1 cellular context compared by ENCODE assay signal in the genomic region with DNA sequence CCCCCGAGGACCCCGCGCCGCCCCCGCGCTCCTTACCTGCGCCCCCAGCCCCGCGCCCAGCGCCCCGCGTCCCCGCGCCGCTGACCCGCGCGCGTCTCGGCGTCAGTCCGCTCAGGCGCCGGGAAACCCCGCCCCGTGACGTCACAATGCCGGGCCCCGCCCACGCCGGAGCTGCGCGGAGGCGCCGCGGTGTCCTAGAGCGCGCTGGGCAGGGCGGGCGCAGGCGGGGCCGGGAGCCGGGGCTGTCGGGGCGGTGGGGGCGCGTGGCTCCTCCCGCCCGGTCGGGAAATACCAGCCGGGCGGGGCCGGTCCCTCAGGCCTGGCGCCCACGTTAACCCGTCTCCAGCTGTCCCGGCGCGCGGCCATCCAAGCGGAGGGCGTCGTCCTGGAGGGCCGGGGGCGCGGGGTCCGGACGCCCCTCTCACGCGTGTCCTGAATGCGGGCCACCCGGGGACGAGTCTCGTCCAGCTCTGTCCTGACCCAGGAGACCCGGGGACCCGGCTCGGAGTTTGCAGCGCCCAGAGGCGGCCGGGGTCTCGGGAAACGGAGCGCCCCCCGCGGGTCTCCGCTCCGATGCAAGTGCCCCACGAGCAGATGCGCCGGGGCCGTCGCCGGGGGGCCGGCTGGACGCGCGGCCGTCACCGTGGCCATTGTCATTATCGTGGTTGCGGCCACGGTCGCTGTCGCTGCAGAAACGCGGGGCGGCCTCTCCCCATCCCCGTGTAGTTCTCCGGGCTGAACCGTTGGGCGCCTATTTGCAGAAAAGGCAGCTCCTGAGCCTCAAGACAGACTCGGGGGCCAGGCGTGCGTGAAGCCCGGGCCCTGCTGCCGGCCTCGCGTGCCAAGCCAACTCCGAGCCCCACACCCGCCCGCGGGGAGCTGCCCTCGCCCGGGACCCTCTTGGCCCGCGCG.
TF ChIP-seq lines count a peak whose summit lies in the region.

A gene (minus strand): TSS at position 109 of the 912 bp plus-strand sequence. CDS start 727 bp downstream, outside the sequence.

TF ChIP-seq in GM12878, 131 proteins besides CTCF, POLR2A, EP300 and RAD21 (continued from another document):
- TF ChIP-seq, protein P1, sequence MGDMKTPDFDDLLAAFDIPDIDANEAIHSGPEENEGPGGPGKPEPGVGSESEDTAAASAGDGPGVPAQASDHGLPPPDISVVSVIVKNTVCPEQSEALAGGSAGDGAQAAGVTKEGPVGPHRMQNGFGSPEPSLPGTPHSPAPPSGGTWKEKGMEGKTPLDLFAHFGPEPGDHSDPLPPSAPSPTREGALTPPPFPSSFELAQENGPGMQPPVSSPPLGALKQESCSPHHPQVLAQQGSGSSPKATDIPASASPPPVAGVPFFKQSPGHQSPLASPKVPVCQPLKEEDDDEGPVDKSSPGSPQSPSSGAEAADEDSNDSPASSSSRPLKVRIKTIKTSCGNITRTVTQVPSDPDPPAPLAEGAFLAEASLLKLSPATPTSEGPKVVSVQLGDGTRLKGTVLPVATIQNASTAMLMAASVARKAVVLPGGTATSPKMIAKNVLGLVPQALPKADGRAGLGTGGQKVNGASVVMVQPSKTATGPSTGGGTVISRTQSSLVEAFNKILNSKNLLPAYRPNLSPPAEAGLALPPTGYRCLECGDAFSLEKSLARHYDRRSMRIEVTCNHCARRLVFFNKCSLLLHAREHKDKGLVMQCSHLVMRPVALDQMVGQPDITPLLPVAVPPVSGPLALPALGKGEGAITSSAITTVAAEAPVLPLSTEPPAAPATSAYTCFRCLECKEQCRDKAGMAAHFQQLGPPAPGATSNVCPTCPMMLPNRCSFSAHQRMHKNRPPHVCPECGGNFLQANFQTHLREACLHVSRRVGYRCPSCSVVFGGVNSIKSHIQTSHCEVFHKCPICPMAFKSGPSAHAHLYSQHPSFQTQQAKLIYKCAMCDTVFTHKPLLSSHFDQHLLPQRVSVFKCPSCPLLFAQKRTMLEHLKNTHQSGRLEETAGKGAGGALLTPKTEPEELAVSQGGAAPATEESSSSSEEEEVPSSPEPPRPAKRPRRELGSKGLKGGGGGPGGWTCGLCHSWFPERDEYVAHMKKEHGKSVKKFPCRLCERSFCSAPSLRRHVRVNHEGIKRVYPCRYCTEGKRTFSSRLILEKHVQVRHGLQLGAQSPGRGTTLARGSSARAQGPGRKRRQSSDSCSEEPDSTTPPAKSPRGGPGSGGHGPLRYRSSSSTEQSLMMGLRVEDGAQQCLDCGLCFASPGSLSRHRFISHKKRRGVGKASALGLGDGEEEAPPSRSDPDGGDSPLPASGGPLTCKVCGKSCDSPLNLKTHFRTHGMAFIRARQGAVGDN (IDR thresholded peaks at IDR 0.05) = 0 out of 2 replicates have a peak, but pooled peaks have one; percentile 5
- TF ChIP-seq LARP7 (IDR thresholded peaks at IDR 0.05) (peak; percentile 64), SIN3A (IDR thresholded peaks at IDR 0.05; ENCODE audit: low read depth, low read length) (peak; percentile 44; the same call in 1 of the 2 replicates), MTA2 (IDR thresholded peaks at IDR 0.05; ENCODE audit: low read depth) (no peak), SP1 (IDR thresholded peaks at IDR 0.05; ENCODE audit: low read depth, low read length) (peak; percentile 77), CEBPB (IDR thresholded peaks at IDR 0.05; ENCODE audit: borderline replicate concordance in 1 of 2, low read depth in 2 of 2, low read length in 2 of 2) (no peak), EGR1 (IDR thresholded peaks at IDR 0.05; ENCODE audit: borderline replicate concordance in 1 of 2, low read depth in 2 of 2, low read length in 2 of 2) (peak in 1 of 2 experiments; percentile 94; a peak in 2 of 3 replicates), NR2F1 (conservative IDR thresholded peaks at IDR 0.05) (peak; percentile 51), FOXK2 (IDR thresholded peaks at IDR 0.05) (no peak), YY1 (IDR thresholded peaks at IDR 0.05; ENCODE audit: low read depth, low read length) (peak; percentile 62; the same call in 1 of the 2 replicates), MXI1 (IDR thresholded peaks at IDR 0.05; ENCODE audit: low read depth, low read length) (0 out of 2 replicates have a peak, but pooled peaks have one; percentile 41), BHLHE40 (IDR thresholded peaks at IDR 0.05; ENCODE audit: borderline replicate concordance in 1 of 2, low read depth in 2 of 2, low read length in 1 of 2) (peak in 1 of 2 experiments; percentile 72; a peak in 2 of 4 replicates), PAX5 (IDR thresholded peaks at IDR 0.05; ENCODE audit: borderline replicate concordance, low read depth, low read length) (peak; percentile 18; the same call in 1 of the 2 replicates), MEF2B (IDR thresholded peaks at IDR 0.05; ENCODE audit: partially characterized antibody, poor library complexity, severe bottlenecking) (peak; percentile 24), ZZZ3 (IDR thresholded peaks at IDR 0.05; ENCODE audit: control insufficient read depth, insufficient read length, low read depth) (no peak), IKZF1 (conservative IDR thresholded peaks at IDR 0.05) (peak; percentile 86)
- TF ChIP-seq, protein P2, sequence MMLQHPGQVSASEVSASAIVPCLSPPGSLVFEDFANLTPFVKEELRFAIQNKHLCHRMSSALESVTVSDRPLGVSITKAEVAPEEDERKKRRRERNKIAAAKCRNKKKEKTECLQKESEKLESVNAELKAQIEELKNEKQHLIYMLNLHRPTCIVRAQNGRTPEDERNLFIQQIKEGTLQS (IDR thresholded peaks at IDR 0.05; ENCODE audit: borderline replicate concordance, extremely low read depth, low read depth, low read length) = no peak
- TF ChIP-seq, protein P3, sequence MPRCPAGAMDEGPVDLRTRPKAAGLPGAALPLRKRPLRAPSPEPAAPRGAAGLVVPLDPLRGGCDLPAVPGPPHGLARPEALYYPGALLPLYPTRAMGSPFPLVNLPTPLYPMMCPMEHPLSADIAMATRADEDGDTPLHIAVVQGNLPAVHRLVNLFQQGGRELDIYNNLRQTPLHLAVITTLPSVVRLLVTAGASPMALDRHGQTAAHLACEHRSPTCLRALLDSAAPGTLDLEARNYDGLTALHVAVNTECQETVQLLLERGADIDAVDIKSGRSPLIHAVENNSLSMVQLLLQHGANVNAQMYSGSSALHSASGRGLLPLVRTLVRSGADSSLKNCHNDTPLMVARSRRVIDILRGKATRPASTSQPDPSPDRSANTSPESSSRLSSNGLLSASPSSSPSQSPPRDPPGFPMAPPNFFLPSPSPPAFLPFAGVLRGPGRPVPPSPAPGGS (IDR thresholded peaks at IDR 0.05; ENCODE audit: borderline replicate concordance, insufficient read depth, low read depth, low read length, poor library complexity, severe bottlenecking) = peak; percentile 54
- TF ChIP-seq, protein P4, sequence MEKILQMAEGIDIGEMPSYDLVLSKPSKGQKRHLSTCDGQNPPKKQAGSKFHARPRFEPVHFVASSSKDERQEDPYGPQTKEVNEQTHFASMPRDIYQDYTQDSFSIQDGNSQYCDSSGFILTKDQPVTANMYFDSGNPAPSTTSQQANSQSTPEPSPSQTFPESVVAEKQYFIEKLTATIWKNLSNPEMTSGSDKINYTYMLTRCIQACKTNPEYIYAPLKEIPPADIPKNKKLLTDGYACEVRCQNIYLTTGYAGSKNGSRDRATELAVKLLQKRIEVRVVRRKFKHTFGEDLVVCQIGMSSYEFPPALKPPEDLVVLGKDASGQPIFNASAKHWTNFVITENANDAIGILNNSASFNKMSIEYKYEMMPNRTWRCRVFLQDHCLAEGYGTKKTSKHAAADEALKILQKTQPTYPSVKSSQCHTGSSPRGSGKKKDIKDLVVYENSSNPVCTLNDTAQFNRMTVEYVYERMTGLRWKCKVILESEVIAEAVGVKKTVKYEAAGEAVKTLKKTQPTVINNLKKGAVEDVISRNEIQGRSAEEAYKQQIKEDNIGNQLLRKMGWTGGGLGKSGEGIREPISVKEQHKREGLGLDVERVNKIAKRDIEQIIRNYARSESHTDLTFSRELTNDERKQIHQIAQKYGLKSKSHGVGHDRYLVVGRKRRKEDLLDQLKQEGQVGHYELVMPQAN (conservative IDR thresholded peaks at IDR 0.05) = 0 out of 2 replicates have a peak, but pooled peaks have one; percentile 30
- TF ChIP-seq, protein P5, sequence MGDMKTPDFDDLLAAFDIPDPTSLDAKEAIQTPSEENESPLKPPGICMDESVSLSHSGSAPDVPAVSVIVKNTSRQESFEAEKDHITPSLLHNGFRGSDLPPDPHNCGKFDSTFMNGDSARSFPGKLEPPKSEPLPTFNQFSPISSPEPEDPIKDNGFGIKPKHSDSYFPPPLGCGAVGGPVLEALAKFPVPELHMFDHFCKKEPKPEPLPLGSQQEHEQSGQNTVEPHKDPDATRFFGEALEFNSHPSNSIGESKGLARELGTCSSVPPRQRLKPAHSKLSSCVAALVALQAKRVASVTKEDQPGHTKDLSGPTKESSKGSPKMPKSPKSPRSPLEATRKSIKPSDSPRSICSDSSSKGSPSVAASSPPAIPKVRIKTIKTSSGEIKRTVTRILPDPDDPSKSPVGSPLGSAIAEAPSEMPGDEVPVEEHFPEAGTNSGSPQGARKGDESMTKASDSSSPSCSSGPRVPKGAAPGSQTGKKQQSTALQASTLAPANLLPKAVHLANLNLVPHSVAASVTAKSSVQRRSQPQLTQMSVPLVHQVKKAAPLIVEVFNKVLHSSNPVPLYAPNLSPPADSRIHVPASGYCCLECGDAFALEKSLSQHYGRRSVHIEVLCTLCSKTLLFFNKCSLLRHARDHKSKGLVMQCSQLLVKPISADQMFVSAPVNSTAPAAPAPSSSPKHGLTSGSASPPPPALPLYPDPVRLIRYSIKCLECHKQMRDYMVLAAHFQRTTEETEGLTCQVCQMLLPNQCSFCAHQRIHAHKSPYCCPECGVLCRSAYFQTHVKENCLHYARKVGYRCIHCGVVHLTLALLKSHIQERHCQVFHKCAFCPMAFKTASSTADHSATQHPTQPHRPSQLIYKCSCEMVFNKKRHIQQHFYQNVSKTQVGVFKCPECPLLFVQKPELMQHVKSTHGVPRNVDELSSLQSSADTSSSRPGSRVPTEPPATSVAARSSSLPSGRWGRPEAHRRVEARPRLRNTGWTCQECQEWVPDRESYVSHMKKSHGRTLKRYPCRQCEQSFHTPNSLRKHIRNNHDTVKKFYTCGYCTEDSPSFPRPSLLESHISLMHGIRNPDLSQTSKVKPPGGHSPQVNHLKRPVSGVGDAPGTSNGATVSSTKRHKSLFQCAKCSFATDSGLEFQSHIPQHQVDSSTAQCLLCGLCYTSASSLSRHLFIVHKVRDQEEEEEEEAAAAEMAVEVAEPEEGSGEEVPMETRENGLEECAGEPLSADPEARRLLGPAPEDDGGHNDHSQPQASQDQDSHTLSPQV (IDR thresholded peaks at IDR 0.05) = no peak
